Comparison of ENCODE assay signal across 8 cellular contexts in genomic region chr17:49548506-49549310, GRCh38. TPM values are rescaled to one million over a fixed set of nuclear protein-coding genes. Genes with fewer than 3 reads are reported as not detected.
DNase-seq lines count a peak whose midpoint lies in the region; ATAC-seq and TF ChIP-seq lines count a peak whose summit lies in the region.
"Had no signal": no experiment of that assay in that cellular context is flagged by ENCODE, and none has a peak within 500 bp of the region (broad histone marks: within the 10 kb centered on the region; RNA-seq: fewer than 3 reads in every experiment).

No MANE protein-coding gene starts in this region.

- no peak overlapping the region for H3K4me3 Mint-ChIP-seq in immature natural killer cell

- no peaks in the 10 kb centered on the region for H3K36me3 Mint-ChIP-seq in immature natural killer cell

- WGBS in esophagus muscularis mucosa: 81% methylated on average over 7 of the region's 8 CpGs
- WGBS in prostate gland: 71% methylated on average over 6 of the region's 8 CpGs

- no peak for ATAC-seq in HG02981 (IDR thresholded peaks at IDR 0.05; ENCODE audit: unreplicated experiment)

- no peak for TF ChIP-seq POLR2A in esophagus muscularis mucosa (IDR thresholded peaks at IDR 0.05; ENCODE audit: low read depth)
- no peak for TF ChIP-seq POLR2A in prostate gland (IDR thresholded peaks at IDR 0.05)

- H3K27me3 Mint-ChIP-seq in immature natural killer cell (ENCODE audit: low read depth in 3 of 3): peaks cover 0 to 10% (median 2%) of the 10 kb centered on the region in 3 donors

- H3K36me3 ChIP-seq in esophagus muscularis mucosa: no peaks in the 10 kb centered on the region
- no peaks in the 10 kb centered on the region for H3K36me3 ChIP-seq in prostate gland

- H3K27me3 ChIP-seq in esophagus muscularis mucosa (peaks cover 0 to 10% (median 0%) of the 10 kb centered on the region in 4 donors), prostate gland (replicated peaks; ENCODE audit: insufficient read depth) (no peaks in the 10 kb centered on the region)

- H3K27ac ChIP-seq in esophagus muscularis mucosa (replicated peaks in 1 of 4): no peak overlapping the region
- H3K27ac ChIP-seq in prostate gland: no peak overlapping the region

- peak; percentile 56 for TF ChIP-seq CTCF in GM12864 (IDR thresholded peaks at IDR 0.05; ENCODE audit: low read depth, low read length, missing control alignments)
- peak; percentile 50 to 61 (median 51) for TF ChIP-seq CTCF in esophagus muscularis mucosa (IDR thresholded peaks at IDR 0.05)
- TF ChIP-seq CTCF in prostate gland (IDR thresholded peaks at IDR 0.05): peak in 3 of 4 experiments; percentile 35 to 78 (median 56)

- no peaks in the 10 kb centered on the region for H3K9me3 Mint-ChIP-seq in immature natural killer cell

- no peak for TF ChIP-seq EP300 in esophagus muscularis mucosa (IDR thresholded peaks at IDR 0.05)

- H3K27ac Mint-ChIP-seq in immature natural killer cell: peak overlapping the region in 1 of 6 donors; percentile 28

- intact Hi-C loops in esophagus muscularis mucosa (cut with DNase I) (no loop called here), prostate gland (cut with DNase I) (no loop called here)

- H3K9me3 ChIP-seq in esophagus muscularis mucosa (no peaks in the 10 kb centered on the region), prostate gland (no peaks in the 10 kb centered on the region)

- DNase-seq in GM12864 (ENCODE audit: low read depth) (no peak), NOMO-1 treated with dmso at 0.1 percent for 144 hours (lab: John Stamatoyannopoulos, UW; ENCODE audit: unreplicated experiment) (peak; percentile 5), esophagus muscularis mucosa (ENCODE audit: extremely low spot score) (no peak), prostate gland (ENCODE audit: low spot score) (no peak), immature natural killer cell (no peak)
- DNase-seq in effector CD4-positive, alpha-beta T cell: no peak

- peaks cover 2 to 9% of the 10 kb centered on the region in 2 donors for H3K4me1 Mint-ChIP-seq in immature natural killer cell

- H3K4me1 ChIP-seq in esophagus muscularis mucosa (peaks cover 0 to 5% (median 0%) of the 10 kb centered on the region in 4 donors), prostate gland (replicated peaks) (peaks cover 6% of the 10 kb centered on the region)

- no peak overlapping the region for H3K4me3 ChIP-seq in GM12864 (ENCODE audit: low read depth, low read length)
- no peak overlapping the region for H3K4me3 ChIP-seq in esophagus muscularis mucosa
- H3K4me3 ChIP-seq in prostate gland: no peak overlapping the region

RNA-seq across cellular contexts. Expression of gene NXPH3, which starts 27.0 kb away (rescaled TPM):
- 10 to 100 TPM; 12.6 to 37.8 (median 21.2) TPM for total RNA-seq in esophagus muscularis mucosa
- total RNA-seq in prostate gland: 10 to 100 TPM in 1 of 2 donors, 1 to 10 TPM in 1; 4.7 to 15.5 TPM
- polyA plus RNA-seq in immature natural killer cell: not detected
- total RNA-seq: mononuclear cell had no signal

RNA-seq across cellular contexts. Expression of gene NGFR, which starts 53.6 kb away (rescaled TPM):
- total RNA-seq in esophagus muscularis mucosa (10 to 100 TPM; 12.9 to 31.6 (median 22.6) TPM), prostate gland (10 to 100 TPM; 30.1 to 34.4 TPM)
- polyA plus RNA-seq in immature natural killer cell: under 1 TPM in 1 of 3 donors, not detected in 2; 0.45 TPM
